Comparison of ENCODE assay signal across 16 cellular contexts in the genomic region with DNA sequence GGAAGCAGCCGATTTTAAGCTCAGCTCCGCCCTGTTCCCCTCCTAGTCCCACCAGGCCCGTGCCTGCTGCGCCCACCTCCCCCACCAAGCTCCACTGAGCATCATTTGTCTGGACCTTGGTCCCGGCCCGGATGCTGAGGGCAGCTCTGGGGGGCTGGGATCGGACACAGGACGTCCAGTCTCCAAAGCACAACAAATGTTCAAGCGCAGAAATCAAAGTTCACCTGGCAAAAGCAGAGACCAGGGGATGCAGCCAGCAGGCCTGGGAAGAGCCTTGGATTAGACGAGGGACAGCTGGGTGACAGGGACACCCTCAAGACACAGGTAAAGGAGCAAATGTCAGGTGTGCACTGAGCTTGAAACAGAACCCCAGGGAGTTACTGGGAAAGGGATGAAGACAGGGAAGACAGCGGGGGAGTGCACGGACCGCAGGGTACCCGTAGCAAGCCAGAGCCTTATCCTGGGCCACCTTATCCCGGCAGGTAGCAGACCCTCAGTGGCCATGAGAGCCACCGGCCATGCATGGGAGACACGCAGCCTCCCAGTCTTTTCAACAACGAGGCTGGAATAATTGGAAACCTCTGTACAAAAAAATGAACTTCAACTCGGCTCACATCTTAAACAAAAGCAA. TPM values are rescaled to one million over a fixed set of nuclear protein-coding genes. Genes with fewer than 3 reads are reported as not detected.
DNase-seq lines count a peak whose midpoint lies in the region; ATAC-seq and TF ChIP-seq lines count a peak whose summit lies in the region.
"Had no signal": no experiment of that assay in that cellular context is flagged by ENCODE, and none has a peak within 500 bp of the region (broad histone marks: within the 10 kb centered on the region; RNA-seq: fewer than 3 reads in every experiment).

No MANE protein-coding gene starts in this region.

- H3K4me3 Mint-ChIP-seq in chondrocyte (ENCODE audit: unreplicated experiment): no peak overlapping the region
- H3K4me3 Mint-ChIP-seq: CD4-positive, CD25-positive, alpha-beta regulatory T cell; HFFc6 had no signal

- no peak overlapping the region for H3K9ac ChIP-seq in liver (ENCODE audit: low read depth in 1 of 2, low read length in 2 of 2)

- DNase-seq in Right ventricle myocardium inferior (ENCODE audit: missing footprints) (peak; percentile 57), heart right ventricle (no peak), chondrocyte (ENCODE audit: low spot score) (peak; percentile 72), spleen (peak; percentile 37), inferior parietal cortex (ENCODE audit: extremely low spot score) (no peak), NCI-H2029 treated with DMSO at 0.1 percent for 48 hours (lab: John Stamatoyannopoulos, UW) (no peak)
- DNase-seq: CD4-positive, CD25-positive, alpha-beta regulatory T cell; DMS79; HCEC 1CT; HFFc6 had no signal

- 62 to 67% methylated on average over 19 of the region's 19 CpGs for WGBS in heart right ventricle, 2 donors
- WGBS in liver: 61% methylated on average over 19 of the region's 19 CpGs
- 68 to 77% (median 73%) methylated on average over 19 of the region's 19 CpGs for WGBS in spleen, 5 donors

- no peaks in the 10 kb centered on the region for H3K36me3 Mint-ChIP-seq in chondrocyte (ENCODE audit: low read depth)
- H3K36me3 Mint-ChIP-seq: CD4-positive, CD25-positive, alpha-beta regulatory T cell had no signal

- TF ChIP-seq RAD21 in liver (IDR thresholded peaks at IDR 0.05): no peak

- no peaks in the 10 kb centered on the region for H3K9me3 ChIP-seq in heart right ventricle
- H3K9me3 ChIP-seq in liver (ENCODE audit: control insufficient read depth in 4 of 4, low read length in 3 of 4): no peaks in the 10 kb centered on the region
- H3K9me3 ChIP-seq in spleen: no peaks in the 10 kb centered on the region

- intact Hi-C loops in Right ventricle myocardium inferior (cut with DNase I) (no loop called here), heart right ventricle (cut with DNase I) (loop anchor here in 5 of 10 donors (5.0 to 10.0 kb wide), 3 partner anchors 103 to 223 kb away; no protein-coding TSS in a partner anchor), spleen (cut with DNase I; ENCODE audit: low total_unique reads) (loop anchor here (10.0 kb wide), 1 partner anchor 103 kb away; no protein-coding TSS in a partner anchor)

- no peak overlapping the region for H3K27ac Mint-ChIP-seq in chondrocyte (ENCODE audit: unreplicated experiment)
- H3K27ac Mint-ChIP-seq: CD4-positive, CD25-positive, alpha-beta regulatory T cell; HFFc6 had no signal

- peaks cover 5% of the 10 kb centered on the region for H3K4me1 Mint-ChIP-seq in chondrocyte (ENCODE audit: low read depth)

- no peak for ATAC-seq in Right ventricle myocardium inferior
- no peak for ATAC-seq in heart right ventricle
- no peak for ATAC-seq in GM19455 (IDR thresholded peaks at IDR 0.05; ENCODE audit: unreplicated experiment)
- ATAC-seq: GM12878 had no signal

- H3K36me3 ChIP-seq in heart right ventricle (no peaks in the 10 kb centered on the region), liver (ENCODE audit: control insufficient read depth in 4 of 4, insufficient read depth in 3 of 4, low read depth in 1 of 4, low read length in 3 of 4) (no peaks in the 10 kb centered on the region), spleen (no peaks in the 10 kb centered on the region)

- TF ChIP-seq POLR2A in spleen (IDR thresholded peaks at IDR 0.05): no peak

- H3K4me1 ChIP-seq in heart right ventricle (peaks cover 0 to 11% (median 4%) of the 10 kb centered on the region in 9 donors), liver (ENCODE audit: control insufficient read depth in 4 of 4, insufficient read depth in 4 of 4, low read length in 3 of 4) (peaks cover 3 to 16% (median 9%) of the 10 kb centered on the region in 4 donors), spleen (peaks cover 0 to 16% (median 10%) of the 10 kb centered on the region in 6 donors)

- no peaks in the 10 kb centered on the region for H3K9me3 Mint-ChIP-seq in chondrocyte (ENCODE audit: low read depth)
- H3K9me3 Mint-ChIP-seq: HFFc6 had no signal

- H3K27ac ChIP-seq in heart right ventricle (no peak overlapping the region), liver (ENCODE audit: low read depth in 1 of 2, low read length in 2 of 2) (no peak overlapping the region), spleen (no peak overlapping the region)
- H3K27ac ChIP-seq: 22Rv1 had no signal

- H3K27me3 ChIP-seq in heart right ventricle (peaks cover 0 to 32% (median 10%) of the 10 kb centered on the region in 7 donors), liver (ENCODE audit: control insufficient read depth in 4 of 4, insufficient read depth in 4 of 4, low read length in 3 of 4) (no peaks in the 10 kb centered on the region), spleen (replicated peaks in 1 of 7) (peaks cover 0 to 29% (median 0%) of the 10 kb centered on the region in 7 donors)

- H3K27me3 Mint-ChIP-seq in chondrocyte (ENCODE audit: low read depth): peaks cover 11% of the 10 kb centered on the region
- H3K27me3 Mint-ChIP-seq: CD4-positive, CD25-positive, alpha-beta regulatory T cell had no signal

- H3K4me3 ChIP-seq in heart right ventricle: no peak overlapping the region
- no peak overlapping the region for H3K4me3 ChIP-seq in liver (ENCODE audit: low read depth in 1 of 3, low read length in 3 of 3)
- no peak overlapping the region for H3K4me3 ChIP-seq in spleen
- H3K4me3 ChIP-seq: GM12878 had no signal

- no peak for TF ChIP-seq CTCF in heart right ventricle (IDR thresholded peaks at IDR 0.05)
- TF ChIP-seq CTCF in chondrocyte (IDR thresholded peaks at IDR 0.05): no peak
- no peak for TF ChIP-seq CTCF in liver (IDR thresholded peaks at IDR 0.05; ENCODE audit: low read depth, low read length, missing input control)
- TF ChIP-seq CTCF in spleen (IDR thresholded peaks at IDR 0.05 in 8 of 11, conservative IDR thresholded peaks at IDR 0.05 in 3 of 11): no peak

TF ChIP-seq in liver, 16 proteins besides CTCF, POLR2A, EP300 and RAD21 (continues in another document):
- TF ChIP-seq HNF4A (conservative IDR thresholded peaks at IDR 0.05) (peak; percentile 90 to 94), RXRA (IDR thresholded peaks at IDR 0.05) (peak in 1 of 2 donors; percentile 55), TAF1 (conservative IDR thresholded peaks at IDR 0.05) (no peak), REST (IDR thresholded peaks at IDR 0.05) (no peak), FOXA1 (IDR thresholded peaks at IDR 0.05) (no peak), YY1 (IDR thresholded peaks at IDR 0.05) (no peak), NR2F2 (IDR thresholded peaks at IDR 0.05) (peak; percentile 29), SP1 (IDR thresholded peaks at IDR 0.05) (peak; percentile 97), FOXA2 (IDR thresholded peaks at IDR 0.05) (no peak)

RNA-seq across cellular contexts. Expression of gene TMEM52, which starts 22.2 kb away (rescaled TPM):
- total RNA-seq in Right ventricle myocardium inferior: 1.2 TPM
- 1 to 10 TPM in 6 of 10 donors, under 1 TPM in 2, not detected in 2; 0.58 to 3.1 (median 1.9) TPM for total RNA-seq in heart right ventricle
- 10 to 100 TPM in 1 of 2 donors, 1 to 10 TPM in 1; 1.0 to 11.5 TPM for polyA plus RNA-seq in heart right ventricle
- total RNA-seq in chondrocyte: 0.67 to 0.90 TPM (median 0.68 TPM) in 3 replicates
- total RNA-seq in liver: 1 to 10 TPM; 2.6 to 2.7 TPM
- 10 to 100 TPM in 1 of 2 donors, 1 to 10 TPM in 1; 3.2 to 13.1 TPM for polyA plus RNA-seq in liver
- 1 to 10 TPM in 6 of 7 donors, not detected in 1; 1.1 to 4.7 (median 1.8) TPM for total RNA-seq in spleen
- polyA plus RNA-seq in spleen: 1 to 10 TPM in 1 of 3 donors, under 1 TPM in 2; 0.35 to 1.9 (median 0.64) TPM

RNA-seq across cellular contexts. Expression of gene CALML6, which starts 26.3 kb away (rescaled TPM):
- not detected for total RNA-seq in Right ventricle myocardium inferior
- under 1 TPM in 2 of 10 donors, not detected in 8; 0.20 TPM for total RNA-seq in heart right ventricle
- polyA plus RNA-seq in heart right ventricle: under 1 TPM; 0.09 to 0.88 TPM
- 2.1 to 2.3 TPM (median 2.1 TPM) in 3 replicates for total RNA-seq in chondrocyte
- total RNA-seq in liver: under 1 TPM; 0.47 to 0.67 TPM
- polyA plus RNA-seq in liver: under 1 TPM in 1 of 2 donors, not detected in 1; 0.15 TPM
- 1 to 10 TPM in 1 of 7 donors, under 1 TPM in 4, not detected in 2; 0.34 to 3.0 (median 0.66) TPM for total RNA-seq in spleen
- 1 to 10 TPM in 1 of 3 donors, under 1 TPM in 2; 0.58 to 1.8 (median 0.85) TPM for polyA plus RNA-seq in spleen
- total RNA-seq: CD4-positive, CD25-positive, alpha-beta regulatory T cell; G401; H4 had no signal
- polyA plus RNA-seq: CD4-positive, CD25-positive, alpha-beta regulatory T cell had no signal

RNA-seq across cellular contexts. Expression of gene GNB1, which starts 50.4 kb away (rescaled TPM):
- total RNA-seq in Right ventricle myocardium inferior: 182 TPM
- 100 to 1,000 TPM; 139 to 228 (median 174) TPM for total RNA-seq in heart right ventricle
- 100 to 1,000 TPM in 1 of 2 donors, 10 to 100 TPM in 1; 64.9 to 109 TPM for polyA plus RNA-seq in heart right ventricle
- 419 to 543 TPM (median 538 TPM) in 3 replicates for total RNA-seq in chondrocyte
- total RNA-seq in liver: 10 to 100 TPM; 51.5 to 54.0 TPM
- 10 to 100 TPM; 22.3 to 68.5 TPM for polyA plus RNA-seq in liver
- total RNA-seq in spleen: 100 to 1,000 TPM; 186 to 304 (median 273) TPM
- polyA plus RNA-seq in spleen: 100 to 1,000 TPM in 1 of 3 donors, 10 to 100 TPM in 2; 76.0 to 132 (median 95.5) TPM

Comparison
In these comparisons a context has a peak if more than half of its experiments do, and no peak if none do; other contexts are left out.
1. DNase-seq: peak in Right ventricle myocardium inferior (single experiment), chondrocyte (single experiment) and spleen (single experiment); none in heart right ventricle (0 of 2), inferior parietal cortex (single experiment) and NCI-H2029 treated with DMSO at 0.1 percent for 48 hours (single experiment).